ENCODE assay signal across 17 cellular contexts in genomic region chr18:42412281-42412680, GRCh38.
"Had no signal": no experiment of that assay in that cellular context is flagged by ENCODE, and none has a peak within 500 bp of the region (broad histone marks: within the 10 kb centered on the region; RNA-seq: fewer than 3 reads in every experiment).

No MANE protein-coding gene starts in this region.

- H3K4me1 Mint-ChIP-seq: activated CD4-positive, alpha-beta memory T cell treated with anti-CD3 and anti-CD28 coated beads, Interleukin-2, amount 10 ng/mL, durations not matched to agents 7 days and 5 days; activated CD8-positive, alpha-beta memory T cell treated with anti-CD3 and anti-CD28 coated beads, Interleukin-2, amount 10 ng/mL, durations not matched to agents 7 days and 5 days; activated naive CD8-positive, alpha-beta T cell treated with anti-CD3 and anti-CD28 coated beads, Interleukin-2, amount 10 ng/mL, durations not matched to agents 7 days and 5 days; brain; central memory CD8-positive, alpha-beta T cell; endodermal cell; nephron; stimulated activated naive B cell treated with anti-CD40 and anti-IgM and Interleukin-4, amounts not matched to agents 10 μg/mL and 1 μg/mL and 100 μg/mL, for 72 hours; T-cell; WTC11 had no signal

- DNase-seq: activated CD4-positive, alpha-beta memory T cell treated with anti-CD3 and anti-CD28 coated beads, Interleukin-2, amount 10 ng/mL, durations not matched to agents 7 days and 5 days; activated CD4-positive, alpha-beta T cell treated with anti-CD3 and anti-CD28 coated beads for 48 hours; activated CD8-positive, alpha-beta memory T cell treated with anti-CD3 and anti-CD28 coated beads, Interleukin-2, amount 10 ng/mL, durations not matched to agents 7 days and 5 days; activated naive CD8-positive, alpha-beta T cell treated with anti-CD3 and anti-CD28 coated beads, Interleukin-2, amount 10 ng/mL, durations not matched to agents 7 days and 5 days; amygdala; colonic mucosa; endodermal cell; left cardiac atrium; sigmoid colon; stimulated activated naive B cell treated with anti-CD40 and anti-IgM and Interleukin-4, amounts not matched to agents 10 μg/mL and 1 μg/mL and 100 μg/mL, for 72 hours; T-cell; upper lobe of right lung had no signal

- H3K27me3 ChIP-seq: colonic mucosa, sigmoid colon, upper lobe of right lung had no signal

- H3K27ac Mint-ChIP-seq: activated CD4-positive, alpha-beta memory T cell treated with anti-CD3 and anti-CD28 coated beads, Interleukin-2, amount 10 ng/mL, durations not matched to agents 7 days and 5 days; activated CD8-positive, alpha-beta memory T cell treated with anti-CD3 and anti-CD28 coated beads, Interleukin-2, amount 10 ng/mL, durations not matched to agents 7 days and 5 days; activated naive CD8-positive, alpha-beta T cell treated with anti-CD3 and anti-CD28 coated beads, Interleukin-2, amount 10 ng/mL, durations not matched to agents 7 days and 5 days; brain; nephron; stimulated activated naive B cell treated with anti-CD40 and anti-IgM and Interleukin-4, amounts not matched to agents 10 μg/mL and 1 μg/mL and 100 μg/mL, for 72 hours; T-cell; WTC11 had no signal

- ATAC-seq: activated CD8-positive, alpha-beta memory T cell treated with anti-CD3 and anti-CD28 coated beads, Interleukin-2, amount 10 ng/mL, durations not matched to agents 7 days and 5 days; left cardiac atrium; stimulated activated naive B cell treated with anti-CD40 and anti-IgM and Interleukin-4, amounts not matched to agents 10 μg/mL and 1 μg/mL and 100 μg/mL, for 72 hours; T-cell; upper lobe of right lung; WTC11 had no signal

- H3K79me2 ChIP-seq: parathyroid adenoma had no signal

- H3K9me3 ChIP-seq: colonic mucosa, upper lobe of right lung had no signal

- H3K27me3 Mint-ChIP-seq: activated CD4-positive, alpha-beta memory T cell treated with anti-CD3 and anti-CD28 coated beads, Interleukin-2, amount 10 ng/mL, durations not matched to agents 7 days and 5 days; activated CD8-positive, alpha-beta memory T cell treated with anti-CD3 and anti-CD28 coated beads, Interleukin-2, amount 10 ng/mL, durations not matched to agents 7 days and 5 days; activated naive CD8-positive, alpha-beta T cell treated with anti-CD3 and anti-CD28 coated beads, Interleukin-2, amount 10 ng/mL, durations not matched to agents 7 days and 5 days; brain; central memory CD8-positive, alpha-beta T cell; stimulated activated naive B cell treated with anti-CD40 and anti-IgM and Interleukin-4, amounts not matched to agents 10 μg/mL and 1 μg/mL and 100 μg/mL, for 72 hours; T-cell had no signal

- H3K9ac ChIP-seq: parathyroid adenoma had no signal

- H3K4me3 ChIP-seq: colonic mucosa, sigmoid colon, upper lobe of right lung had no signal

- H3K4me1 ChIP-seq: colonic mucosa, parathyroid adenoma, upper lobe of right lung had no signal

- H2AFZ ChIP-seq: parathyroid adenoma had no signal

- H3K36me3 Mint-ChIP-seq: activated CD8-positive, alpha-beta memory T cell treated with anti-CD3 and anti-CD28 coated beads, Interleukin-2, amount 10 ng/mL, durations not matched to agents 7 days and 5 days; activated naive CD8-positive, alpha-beta T cell treated with anti-CD3 and anti-CD28 coated beads, Interleukin-2, amount 10 ng/mL, durations not matched to agents 7 days and 5 days; brain; stimulated activated naive B cell treated with anti-CD40 and anti-IgM and Interleukin-4, amounts not matched to agents 10 μg/mL and 1 μg/mL and 100 μg/mL, for 72 hours; T-cell had no signal

- H3K4me3 Mint-ChIP-seq: activated CD4-positive, alpha-beta memory T cell treated with anti-CD3 and anti-CD28 coated beads, Interleukin-2, amount 10 ng/mL, durations not matched to agents 7 days and 5 days; activated CD8-positive, alpha-beta memory T cell treated with anti-CD3 and anti-CD28 coated beads, Interleukin-2, amount 10 ng/mL, durations not matched to agents 7 days and 5 days; activated naive CD8-positive, alpha-beta T cell treated with anti-CD3 and anti-CD28 coated beads, Interleukin-2, amount 10 ng/mL, durations not matched to agents 7 days and 5 days; brain; central memory CD8-positive, alpha-beta T cell; endodermal cell; nephron; stimulated activated naive B cell treated with anti-CD40 and anti-IgM and Interleukin-4, amounts not matched to agents 10 μg/mL and 1 μg/mL and 100 μg/mL, for 72 hours; T-cell; WTC11 had no signal

- H3K27ac ChIP-seq: colonic mucosa, parathyroid adenoma, sigmoid colon, upper lobe of right lung had no signal

- H3K36me3 ChIP-seq: colonic mucosa, sigmoid colon, upper lobe of right lung had no signal
